1 cellular context compared by ENCODE assay signal in the genomic region with DNA sequence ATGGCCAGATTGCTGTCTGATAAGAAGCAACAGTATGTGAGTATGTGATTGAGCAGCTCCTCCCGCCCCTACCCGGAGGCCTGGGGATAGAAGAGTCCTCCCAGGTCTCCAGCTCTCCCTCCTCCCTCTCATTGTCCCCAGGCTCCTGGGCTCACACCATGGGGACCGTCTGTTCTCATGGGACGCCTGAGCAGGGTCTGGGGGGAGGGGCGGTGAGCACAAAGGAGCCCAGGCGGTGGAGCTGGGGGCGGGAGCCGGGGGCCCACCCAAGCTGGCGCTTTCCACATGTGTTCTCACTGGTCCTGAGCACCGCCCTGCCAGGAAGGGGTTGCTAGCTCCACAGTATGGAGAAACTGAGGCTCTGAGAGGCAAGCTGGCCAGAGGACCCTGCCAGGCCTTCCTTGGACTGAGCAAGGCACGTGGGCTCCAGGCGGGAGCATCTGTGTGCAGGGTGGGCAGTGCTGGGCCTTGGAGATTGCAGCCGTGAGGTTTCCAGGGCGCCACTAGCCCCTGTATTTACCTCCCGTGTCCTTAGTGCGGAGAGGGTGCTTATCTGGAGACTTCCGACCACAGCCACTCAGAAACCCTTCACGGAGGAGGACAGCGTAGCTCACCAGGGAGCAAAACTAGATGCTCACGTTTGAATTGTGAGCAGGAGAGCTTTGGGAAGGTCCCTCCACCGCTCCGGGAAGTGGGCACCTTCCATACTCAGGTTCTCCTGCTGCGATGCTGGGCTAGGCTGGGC.
TF ChIP-seq lines count a peak whose summit lies in the region.

No MANE protein-coding gene starts in this region.

TF ChIP-seq in GM23338, 12 proteins besides CTCF, POLR2A, EP300 and RAD21 (continued from another document):
- TF ChIP-seq ETS1 (IDR thresholded peaks at IDR 0.05) = no peak
